Comparison of ENCODE assay signal across 10 cellular contexts in genomic region chr17:7634384-7634783, GRCh38. TPM values are rescaled to one million over a fixed set of nuclear protein-coding genes. Genes with fewer than 3 reads are reported as not detected.
DNase-seq lines count a peak whose midpoint lies in the region; ATAC-seq and TF ChIP-seq lines count a peak whose summit lies in the region.
"Had no signal": no experiment of that assay in that cellular context is flagged by ENCODE, and none has a peak within 500 bp of the region (broad histone marks: within the 10 kb centered on the region; RNA-seq: fewer than 3 reads in every experiment).

No MANE protein-coding gene starts in this region.

- no peaks in the 10 kb centered on the region for H3K36me3 ChIP-seq in cardiac muscle cell
- H3K36me3 ChIP-seq in PC-3 (ENCODE audit: low read depth, low read length) = no peaks in the 10 kb centered on the region
- no peaks in the 10 kb centered on the region for H3K36me3 ChIP-seq in smooth muscle cell (ENCODE audit: low read depth)

- H3K4me3 ChIP-seq in cardiac muscle cell (no peak overlapping the region), PC-3 (ENCODE audit: low read length) (no peak overlapping the region), smooth muscle cell (no peak overlapping the region)
- H3K4me3 ChIP-seq: skin epidermis had no signal

- H3K9me2 ChIP-seq in PC-3 (replicated peaks; ENCODE audit: low read length) = no peaks in the 10 kb centered on the region

- intact Hi-C loops in cardiac septum (cut with DNase I) = no loop called here
- intact Hi-C loops in PC-3 (cut with micrococcal nuclease) = loop anchor here (5.0 kb wide), 1 partner anchor 53 kb away; the partner anchor contains the start of genes TP53 and WRAP53

- H3K4me1 ChIP-seq in cardiac muscle cell (ENCODE audit: low read depth) (peaks cover 11% of the 10 kb centered on the region), PC-3 (ENCODE audit: insufficient read depth, low read length) (no peaks in the 10 kb centered on the region), smooth muscle cell (ENCODE audit: low read depth) (no peaks in the 10 kb centered on the region)

- no peaks in the 10 kb centered on the region for H3K79me2 ChIP-seq in PC-3 (ENCODE audit: low read length)
- H3K79me2 ChIP-seq in smooth muscle cell (ENCODE audit: low read depth) = no peaks in the 10 kb centered on the region

- H3K9ac ChIP-seq in PC-3 (ENCODE audit: low read length) (no peak overlapping the region), smooth muscle cell (ENCODE audit: low read depth) (no peak overlapping the region)

- H3K27me3 ChIP-seq in cardiac muscle cell (no peaks in the 10 kb centered on the region), PC-3 (ENCODE audit: low read length) (no peaks in the 10 kb centered on the region), smooth muscle cell (ENCODE audit: low read depth) (no peaks in the 10 kb centered on the region)

- H4K20me1 ChIP-seq in PC-3 (ENCODE audit: low read length) = no peaks in the 10 kb centered on the region
- no peaks in the 10 kb centered on the region for H4K20me1 ChIP-seq in smooth muscle cell (ENCODE audit: low read depth)

- H2AFZ ChIP-seq in PC-3 (ENCODE audit: low read length) (no peak overlapping the region), smooth muscle cell (ENCODE audit: low read depth) (peak overlapping the region; percentile 54)

- WGBS in smooth muscle cell (ENCODE audit: low lambda C conversion rate) = 49% methylated on average over 5 of the region's 5 CpGs

- H3K4me2 ChIP-seq in PC-3 (ENCODE audit: low read length) (no peak overlapping the region), smooth muscle cell (peak overlapping the region; percentile 52)

- CTCF ChIA-PET in PC-3 (lab: Charles Lee) = no interaction called here

- no peak overlapping the region for H3K27ac ChIP-seq in cardiac muscle cell
- no peak overlapping the region for H3K27ac ChIP-seq in PC-3 (ENCODE audit: low read length)
- no peak overlapping the region for H3K27ac ChIP-seq in smooth muscle cell (ENCODE audit: low read depth)
- H3K27ac ChIP-seq: skin epidermis had no signal

- POLR2A ChIA-PET in PC-3 (lab: Charles Lee; ENCODE audit: unreplicated experiment) = no interaction called here

- peak; percentile 76 to 87 for DNase-seq in cardiac muscle cell (ENCODE audit: low read depth in 1 of 2, low spot score in 1 of 2)
- DNase-seq in cardiac septum (ENCODE audit: low spot score) = no peak
- peak; percentile 38 for DNase-seq in PC-3
- peak; percentile 44 for DNase-seq in fibroblast of peridontal ligament (ENCODE audit: extremely low read depth)
- peak; percentile 29 for DNase-seq in smooth muscle cell (lab: John Stamatoyannopoulos, UW; ENCODE audit: unreplicated experiment)

- TF ChIP-seq CTCF in cardiac muscle cell (IDR thresholded peaks at IDR 0.05; ENCODE audit: low read depth, low read length) = peak; percentile 79
- TF ChIP-seq CTCF in PC-3 (conservative IDR thresholded peaks at IDR 0.05; ENCODE audit: low read depth, low read length) = peak; percentile 54
- TF ChIP-seq CTCF in smooth muscle cell (IDR thresholded peaks at IDR 0.05; ENCODE audit: borderline replicate concordance, insufficient read depth, poor library complexity, severe bottlenecking) = peak; percentile 50

- ATAC-seq in PC-3 = peak; percentile 50
- ATAC-seq in HG03097 (IDR thresholded peaks at IDR 0.05; ENCODE audit: low FRiP score, unreplicated experiment) = no peak
- ATAC-seq in HG03439 (IDR thresholded peaks at IDR 0.05; ENCODE audit: unreplicated experiment) = no peak
- no peak for ATAC-seq in GM19328 (IDR thresholded peaks at IDR 0.05; ENCODE audit: unreplicated experiment)
- ATAC-seq: activated T-cell treated with anti-CD3 and anti-CD28 coated beads, Interleukin-2, amount 50 U/mL, for 72 hours had no signal

- no peaks in the 10 kb centered on the region for H3K9me3 ChIP-seq in cardiac muscle cell (ENCODE audit: low read depth)
- H3K9me3 ChIP-seq in PC-3 (ENCODE audit: low read length) = no peaks in the 10 kb centered on the region
- no peaks in the 10 kb centered on the region for H3K9me3 ChIP-seq in smooth muscle cell (replicated peaks; ENCODE audit: low read depth)

- no TSS peak for BruUV-seq in PC-3 (replicated peaks; lab: Mats Ljungman, UMichigan)

- H3F3A ChIP-seq in PC-3 (ENCODE audit: low read length, unreplicated experiment) (no peaks in the 10 kb centered on the region), smooth muscle cell (ENCODE audit: low read depth) (no peaks in the 10 kb centered on the region)

RNA-seq across cellular contexts. Expression of gene SHBG, which starts 4.4 kb away (rescaled TPM):
- total RNA-seq in cardiac muscle cell (2.2 and 2.8 TPM in 2 replicates), cardiac septum (0.62 TPM), PC-3 (2014; rRNA removed) (not detected in 2 replicates), smooth muscle cell (not detected in 2 replicates)
- polyA plus RNA-seq in cardiac muscle cell (3.9 and 5.6 TPM in 2 replicates), smooth muscle cell (0.83 and 0.88 TPM in 2 replicates)

RNA-seq across cellular contexts. Expression of gene SAT2, which starts 6.8 kb away (rescaled TPM):
- 130 and 143 TPM in 2 replicates for total RNA-seq in cardiac muscle cell
- polyA plus RNA-seq in cardiac muscle cell = 142 and 148 TPM in 2 replicates
- total RNA-seq in cardiac septum = 60.3 TPM
- 27.6 and 33.1 TPM in 2 replicates for total RNA-seq in PC-3 (2014; rRNA removed)
- 64.9 and 70.8 TPM in 2 replicates for total RNA-seq in smooth muscle cell
- polyA plus RNA-seq in smooth muscle cell = 68.2 and 74.2 TPM in 2 replicates

RNA-seq across cellular contexts. Expression of gene ATP1B2, which starts 16.3 kb away (rescaled TPM):
- total RNA-seq in cardiac muscle cell = 26.2 and 34.6 TPM in 2 replicates
- polyA plus RNA-seq in cardiac muscle cell = 157 TPM in 2 replicates
- 2.7 TPM for total RNA-seq in cardiac septum
- total RNA-seq in PC-3 (2014; rRNA removed) = not detected in 2 replicates
- 0.27 and 0.85 TPM in 2 replicates for total RNA-seq in smooth muscle cell
- polyA plus RNA-seq in smooth muscle cell = 4.1 and 4.4 TPM in 2 replicates

RNA-seq across cellular contexts. Expression of gene FXR2, which starts 19.7 kb away (rescaled TPM):
- total RNA-seq in cardiac muscle cell = 65.0 and 69.2 TPM in 2 replicates
- polyA plus RNA-seq in cardiac muscle cell = 60.5 and 65.5 TPM in 2 replicates
- 83.5 TPM for total RNA-seq in cardiac septum
- total RNA-seq in PC-3 (2014; rRNA removed) = 51.4 and 67.2 TPM in 2 replicates
- total RNA-seq in smooth muscle cell = 22.8 and 31.1 TPM in 2 replicates
- polyA plus RNA-seq in smooth muscle cell = 50.0 and 50.6 TPM in 2 replicates

RNA-seq across cellular contexts. Expression of gene SOX15, which starts 44.5 kb away (rescaled TPM):
- total RNA-seq in cardiac muscle cell = 5.4 and 6.5 TPM in 2 replicates
- polyA plus RNA-seq in cardiac muscle cell = 5.3 and 5.9 TPM in 2 replicates
- 1.1 TPM for total RNA-seq in cardiac septum
- 6.3 and 7.0 TPM in 2 replicates for total RNA-seq in PC-3 (2014; rRNA removed)
- total RNA-seq in smooth muscle cell = 13.4 and 16.1 TPM in 2 replicates
- polyA plus RNA-seq in smooth muscle cell = 7.3 and 39.0 TPM in 2 replicates
